ENCODE assay signal across 1 cellular context in the genomic region with DNA sequence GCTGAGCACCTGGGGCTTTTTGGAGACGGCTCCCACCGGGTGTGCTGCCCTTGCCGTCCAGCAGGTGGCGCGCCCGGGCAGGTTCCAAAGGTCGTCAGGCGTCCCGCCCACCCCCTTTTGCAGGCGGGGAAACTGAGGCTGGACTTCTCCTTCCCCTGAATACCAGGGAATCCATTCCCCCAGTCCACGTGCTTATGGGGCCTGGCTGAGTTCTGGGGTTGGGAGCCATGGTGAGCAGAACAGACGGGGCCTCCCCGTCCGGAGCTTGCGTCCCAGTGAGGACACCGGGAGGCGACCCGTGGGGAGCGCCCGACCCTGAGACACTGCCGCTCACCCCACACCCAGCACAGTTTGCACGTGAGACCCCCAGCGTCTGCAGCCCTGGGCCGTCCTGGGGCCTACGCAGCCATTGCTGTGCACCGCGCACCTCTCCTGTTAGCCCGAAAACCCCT.
TF ChIP-seq lines count a peak whose summit lies in the region.

No MANE protein-coding gene starts in this region.

TF ChIP-seq in K562, 482 proteins besides CTCF, POLR2A, EP300 and RAD21 (continued from another document):
- TF ChIP-seq, protein P1, sequence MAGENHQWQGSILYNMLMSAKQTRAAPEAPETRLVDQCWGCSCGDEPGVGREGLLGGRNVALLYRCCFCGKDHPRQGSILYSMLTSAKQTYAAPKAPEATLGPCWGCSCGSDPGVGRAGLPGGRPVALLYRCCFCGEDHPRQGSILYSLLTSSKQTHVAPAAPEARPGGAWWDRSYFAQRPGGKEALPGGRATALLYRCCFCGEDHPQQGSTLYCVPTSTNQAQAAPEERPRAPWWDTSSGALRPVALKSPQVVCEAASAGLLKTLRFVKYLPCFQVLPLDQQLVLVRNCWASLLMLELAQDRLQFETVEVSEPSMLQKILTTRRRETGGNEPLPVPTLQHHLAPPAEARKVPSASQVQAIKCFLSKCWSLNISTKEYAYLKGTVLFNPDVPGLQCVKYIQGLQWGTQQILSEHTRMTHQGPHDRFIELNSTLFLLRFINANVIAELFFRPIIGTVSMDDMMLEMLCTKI (IDR thresholded peaks at IDR 0.05; ENCODE audit: partially characterized antibody) = no peak
- TF ChIP-seq FOXK2 (conservative IDR thresholded peaks at IDR 0.05 in 1 of 2, IDR thresholded peaks at IDR 0.05 in 1 of 2; ENCODE audit: low read depth in 2 of 2) (no peak), RB1 (IDR thresholded peaks at IDR 0.05; ENCODE audit: low read depth) (peak; percentile 42; the same call in 1 of the 2 replicates), HNRNPH1 (optimal IDR thresholded peaks at IDR 0.05; ENCODE audit: low read depth, low read length) (no peak), ZKSCAN1 (IDR thresholded peaks at IDR 0.05; ENCODE audit: low read depth, low read length) (no peak), SNIP1 (IDR thresholded peaks at IDR 0.05; ENCODE audit: low read depth) (no peak), ZNF263 (CRISPR knock-in tag; IDR thresholded peaks at IDR 0.05; ENCODE audit: borderline replicate concordance) (no peak), ZNF143 (CRISPR knock-in tag; IDR thresholded peaks at IDR 0.05) (no peak), ZEB2 (IDR thresholded peaks at IDR 0.05) (no peak), TCF7 (IDR thresholded peaks at IDR 0.05; ENCODE audit: borderline replicate concordance) (no peak), FOXP4 (CRISPR knock-in tag; IDR thresholded peaks at IDR 0.05; ENCODE audit: borderline replicate concordance) (no peak), RBM22 (IDR thresholded peaks at IDR 0.05; ENCODE audit: low read depth, low read length, poor library complexity, severe bottlenecking) (no peak), C11orf30 (IDR thresholded peaks at IDR 0.05; ENCODE audit: low read depth) (no peak), ARID2 (IDR thresholded peaks at IDR 0.05) (no peak), SIX5 (IDR thresholded peaks at IDR 0.05; ENCODE audit: borderline replicate concordance in 1 of 2, insufficient read depth in 1 of 2, low read depth in 1 of 2, low read length in 2 of 2) (no peak), MYC (IDR thresholded peaks at IDR 0.05; ENCODE audit: low read depth, low read length) (no peak), MYC (CRISPR knock-in tag; IDR thresholded peaks at IDR 0.05; ENCODE audit: borderline replicate concordance, low read depth) (no peak), DEAF1 (CRISPR knock-in tag; IDR thresholded peaks at IDR 0.05) (peak; percentile 33; the same call in 1 of the 2 replicates), TAF15 (IDR thresholded peaks at IDR 0.05; ENCODE audit: low read depth, low read length) (no peak), SMARCA5 (IDR thresholded peaks at IDR 0.05) (no peak), E2F8 (IDR thresholded peaks at IDR 0.05; ENCODE audit: low read depth, partially characterized antibody) (no peak), PYGO2 (tag; IDR thresholded peaks at IDR 0.05) (no peak), ZBTB49 (CRISPR knock-in tag; IDR thresholded peaks at IDR 0.05; ENCODE audit: borderline replicate concordance) (no peak), TEAD4 (IDR thresholded peaks at IDR 0.05; ENCODE audit: low read length) (no peak), TEAD4 (CRISPR knock-in tag; IDR thresholded peaks at IDR 0.05; ENCODE audit: borderline replicate concordance) (no peak), SMC3 (conservative IDR thresholded peaks at IDR 0.05; ENCODE audit: insufficient read depth, low read depth, low read length) (peak; percentile 65), ZMIZ1 (IDR thresholded peaks at IDR 0.05; ENCODE audit: low read depth in 2 of 2, low read length in 2 of 2) (0 out of 4 replicates have a peak, but pooled peaks of 1 of the 2 experiments have one; percentile 1), KLF6 (CRISPR knock-in tag; IDR thresholded peaks at IDR 0.05; ENCODE audit: borderline replicate concordance) (no peak)
- TF ChIP-seq, protein P2, sequence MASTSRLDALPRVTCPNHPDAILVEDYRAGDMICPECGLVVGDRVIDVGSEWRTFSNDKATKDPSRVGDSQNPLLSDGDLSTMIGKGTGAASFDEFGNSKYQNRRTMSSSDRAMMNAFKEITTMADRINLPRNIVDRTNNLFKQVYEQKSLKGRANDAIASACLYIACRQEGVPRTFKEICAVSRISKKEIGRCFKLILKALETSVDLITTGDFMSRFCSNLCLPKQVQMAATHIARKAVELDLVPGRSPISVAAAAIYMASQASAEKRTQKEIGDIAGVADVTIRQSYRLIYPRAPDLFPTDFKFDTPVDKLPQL (IDR thresholded peaks at IDR 0.05; ENCODE audit: extremely low read depth, insufficient read length) = no peak
- TF ChIP-seq, protein P3, sequence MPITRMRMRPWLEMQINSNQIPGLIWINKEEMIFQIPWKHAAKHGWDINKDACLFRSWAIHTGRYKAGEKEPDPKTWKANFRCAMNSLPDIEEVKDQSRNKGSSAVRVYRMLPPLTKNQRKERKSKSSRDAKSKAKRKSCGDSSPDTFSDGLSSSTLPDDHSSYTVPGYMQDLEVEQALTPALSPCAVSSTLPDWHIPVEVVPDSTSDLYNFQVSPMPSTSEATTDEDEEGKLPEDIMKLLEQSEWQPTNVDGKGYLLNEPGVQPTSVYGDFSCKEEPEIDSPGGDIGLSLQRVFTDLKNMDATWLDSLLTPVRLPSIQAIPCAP (CRISPR knock-in tag; IDR thresholded peaks at IDR 0.05; ENCODE audit: borderline replicate concordance) = no peak
TF ChIP-seq in K562: peak in this region for 12.
